ENCODE assay signal across 1 cellular context in genomic region chr16:3020604-3021448, GRCh38.
TF ChIP-seq lines count a peak whose summit lies in the region.

No MANE protein-coding gene starts in this region.

TF ChIP-seq in HepG2, 621 proteins besides CTCF, POLR2A, EP300 and RAD21 (continued from another document):
- TF ChIP-seq ZBTB2 (CRISPR knock-in tag; IDR thresholded peaks at IDR 0.05; ENCODE audit: low read depth) (peak; percentile 98), RNF2 (conservative IDR thresholded peaks at IDR 0.05; ENCODE audit: low read depth) (no peak), MAFK (conservative IDR thresholded peaks at IDR 0.05 in 1 of 2, IDR thresholded peaks at IDR 0.05 in 1 of 2; ENCODE audit: low read length in 2 of 2) (no peak), TRAFD1 (CRISPR knock-in tag; IDR thresholded peaks at IDR 0.05; ENCODE audit: borderline replicate concordance) (no peak), ZNF850 (CRISPR knock-in tag; conservative IDR thresholded peaks at IDR 0.05) (0 out of 2 replicates have a peak, but pooled peaks have one; percentile 57)
